In genomic region chr14:34937442-34937841, GRCh38 we compare ENCODE assay signal across 17 cellular contexts. TPM values are rescaled to one million over a fixed set of nuclear protein-coding genes. Genes with fewer than 3 reads are reported as not detected.
A peak's percentile ranks its signal among the peaks of the same experiment; 100 is the strongest.
DNase-seq lines count a peak whose midpoint lies in the region; ATAC-seq and TF ChIP-seq lines count a peak whose summit lies in the region.
"Had no signal": no experiment of that assay in that cellular context is flagged by ENCODE, and none has a peak within 500 bp of the region (broad histone marks: within the 10 kb centered on the region; RNA-seq: fewer than 3 reads in every experiment).

No MANE protein-coding gene starts in this region.

- peak overlapping the region; percentile 14 for H3K27ac Mint-ChIP-seq in activated naive CD8-positive, alpha-beta T cell
- no peak overlapping the region for H3K27ac Mint-ChIP-seq in activated naive CD8-positive, alpha-beta T cell treated with anti-CD3 and anti-CD28 coated beads, Interleukin-2, amount 50 U/mL, for 24 hours
- H3K27ac Mint-ChIP-seq: H9 had no signal

- H3K36me3 Mint-ChIP-seq in activated naive CD8-positive, alpha-beta T cell: peaks cover 12% of the 10 kb centered on the region
- peaks cover 14% of the 10 kb centered on the region for H3K36me3 Mint-ChIP-seq in activated naive CD8-positive, alpha-beta T cell treated with anti-CD3 and anti-CD28 coated beads, Interleukin-2, amount 50 U/mL, for 24 hours (ENCODE audit: low read depth)

- no peak overlapping the region for H3K9ac ChIP-seq in SK-N-SH

- H3K4me1 ChIP-seq in hepatocyte (ENCODE audit: insufficient read depth) (no peaks in the 10 kb centered on the region), tibial nerve (no peaks in the 10 kb centered on the region), SK-N-SH (ENCODE audit: control insufficient read depth in 1 of 2, insufficient read depth in 2 of 2, low read depth in 1 of 2, low read length in 1 of 2) (no peaks in the 10 kb centered on the region)
- H3K4me1 ChIP-seq: BE2C had no signal

- no peaks in the 10 kb centered on the region for H3K79me2 ChIP-seq in hepatocyte
- H3K79me2 ChIP-seq in SK-N-SH (ENCODE audit: insufficient read depth): no peaks in the 10 kb centered on the region

- H3K9me2 ChIP-seq in hepatocyte (replicated peaks; ENCODE audit: insufficient read depth) (no peaks in the 10 kb centered on the region), SK-N-SH (no peaks in the 10 kb centered on the region)

- no peak for TF ChIP-seq RAD21 in SK-N-SH (IDR thresholded peaks at IDR 0.05; ENCODE audit: low read length)

- no peak for TF ChIP-seq POLR2A in tibial nerve (IDR thresholded peaks at IDR 0.05)

- H3K27me3 ChIP-seq in hepatocyte (no peaks in the 10 kb centered on the region), tibial nerve (no peaks in the 10 kb centered on the region), SK-N-SH (ENCODE audit: insufficient read depth) (no peaks in the 10 kb centered on the region)
- H3K27me3 ChIP-seq: BE2C had no signal

- no peak overlapping the region for H3K4me3 Mint-ChIP-seq in activated naive CD8-positive, alpha-beta T cell
- H3K4me3 Mint-ChIP-seq in activated naive CD8-positive, alpha-beta T cell treated with anti-CD3 and anti-CD28 coated beads, Interleukin-2, amount 50 U/mL, for 24 hours: no peak overlapping the region
- H3K4me3 Mint-ChIP-seq: H9, IgD-negative memory B cell had no signal

- ATAC-seq in activated naive CD8-positive, alpha-beta T cell treated with anti-CD3 and anti-CD28 coated beads, Interleukin-2, amount 50 U/mL, for 24 hours: no peak
- peak; percentile 65 for ATAC-seq in GM18868 (IDR thresholded peaks at IDR 0.05; ENCODE audit: unreplicated experiment)

- peaks cover 19% of the 10 kb centered on the region for H3K4me1 Mint-ChIP-seq in activated naive CD8-positive, alpha-beta T cell (ENCODE audit: low read depth)
- H3K4me1 Mint-ChIP-seq in activated naive CD8-positive, alpha-beta T cell treated with anti-CD3 and anti-CD28 coated beads, Interleukin-2, amount 50 U/mL, for 24 hours: peaks cover 22% of the 10 kb centered on the region
- H3K4me1 Mint-ChIP-seq: H9 had no signal

- H3F3A ChIP-seq in SK-N-SH (replicated peaks; ENCODE audit: insufficient read depth): no peaks in the 10 kb centered on the region

- TF ChIP-seq CTCF in hepatocyte (IDR thresholded peaks at IDR 0.05; ENCODE audit: poor library complexity) (no peak), tibial nerve (IDR thresholded peaks at IDR 0.05) (no peak), SK-N-SH (IDR thresholded peaks at IDR 0.05) (no peak)

- 74% methylated on average over 6 of the region's 6 CpGs for WGBS in hepatocyte (ENCODE audit: low lambda C conversion rate, missing lambda C conversion rate)
- WGBS in tibial nerve, 2 donors: 71 to 86% methylated on average over 6 of the region's 6 CpGs
- 90% methylated on average over 6 of the region's 6 CpGs for WGBS in SK-N-SH (ENCODE audit: low lambda C conversion rate)

- no peak overlapping the region for H3K27ac ChIP-seq in hepatocyte
- H3K27ac ChIP-seq in tibial nerve: no peak overlapping the region
- H3K27ac ChIP-seq in SK-N-SH (ENCODE audit: low read depth in 2 of 2, low read length in 1 of 2): no peak overlapping the region

- H3K9me3 ChIP-seq in hepatocyte (ENCODE audit: low read depth): no peaks in the 10 kb centered on the region
- no peaks in the 10 kb centered on the region for H3K9me3 ChIP-seq in tibial nerve
- no peaks in the 10 kb centered on the region for H3K9me3 ChIP-seq in SK-N-SH
- H3K9me3 ChIP-seq: BE2C had no signal

- peaks cover 3% of the 10 kb centered on the region for H3K9me3 Mint-ChIP-seq in activated naive CD8-positive, alpha-beta T cell (ENCODE audit: low read depth)
- no peaks in the 10 kb centered on the region for H3K9me3 Mint-ChIP-seq in activated naive CD8-positive, alpha-beta T cell treated with anti-CD3 and anti-CD28 coated beads, Interleukin-2, amount 50 U/mL, for 24 hours

- DNase-seq in activated naive CD8-positive, alpha-beta T cell treated with anti-CD3 and anti-CD28 coated beads, Interleukin-2, amount 50 U/mL, for 24 hours: no peak
- DNase-seq in hepatocyte (ENCODE audit: low spot score) (peak; percentile 6), tibial nerve (ENCODE audit: low spot score in 2 of 2) (no peak), SK-N-SH (no peak), SHP77 treated with DMSO at 0.1 percent for 48 hours (lab: John Stamatoyannopoulos, UW) (no peak)
- DNase-seq: BE2C, DMS153, EL, H9, MV-4-11, NCI-H1417 treated with DMSO at 0.1 percent for 48 hours, NCI-H2029 treated with DMSO at 0.1 percent for 48 hours, NCI-H524, SIG-M5 had no signal

- H4K20me1 ChIP-seq in hepatocyte (ENCODE audit: insufficient read depth, poor library complexity, severe bottlenecking) (no peaks in the 10 kb centered on the region), SK-N-SH (ENCODE audit: insufficient read depth) (no peaks in the 10 kb centered on the region)

- TF ChIP-seq EP300 in tibial nerve (IDR thresholded peaks at IDR 0.05) (no peak), SK-N-SH (IDR thresholded peaks at IDR 0.05; ENCODE audit: borderline replicate concordance in 1 of 2, low read depth in 1 of 2, low read length in 1 of 2) (no peak)

- H3K4me3 ChIP-seq in hepatocyte (no peak overlapping the region), tibial nerve (no peak overlapping the region), SK-N-SH (ENCODE audit: low read depth in 2 of 2, low read length in 1 of 2) (no peak overlapping the region)

- H3K36me3 ChIP-seq in hepatocyte (replicated peaks; ENCODE audit: insufficient read depth, low read depth): no peaks in the 10 kb centered on the region
- peaks cover 0 to 19% (median 0%) of the 10 kb centered on the region in 3 donors for H3K36me3 ChIP-seq in tibial nerve
- no peaks in the 10 kb centered on the region for H3K36me3 ChIP-seq in SK-N-SH (replicated peaks in 1 of 2; ENCODE audit: control insufficient read depth in 1 of 2, insufficient read depth in 2 of 2, low read length in 1 of 2)
- H3K36me3 ChIP-seq: BE2C had no signal

- CTCF ChIA-PET in SK-N-SH (lab: Yijun Ruan, JAX): no interaction called here

- H2AFZ ChIP-seq in hepatocyte (no peak overlapping the region), SK-N-SH (ENCODE audit: low read depth) (no peak overlapping the region)

- H3K4me2 ChIP-seq in hepatocyte (no peak overlapping the region), SK-N-SH (no peak overlapping the region)

- POLR2A ChIA-PET in SK-N-SH (lab: Yijun Ruan, JAX): no interaction called here

- H3K27me3 Mint-ChIP-seq in activated naive CD8-positive, alpha-beta T cell: no peaks in the 10 kb centered on the region
- no peaks in the 10 kb centered on the region for H3K27me3 Mint-ChIP-seq in activated naive CD8-positive, alpha-beta T cell treated with anti-CD3 and anti-CD28 coated beads, Interleukin-2, amount 50 U/mL, for 24 hours
- H3K27me3 Mint-ChIP-seq: IgD-negative memory B cell had no signal

TF ChIP-seq in SK-N-SH, 30 proteins besides CTCF, POLR2A, EP300 and RAD21:
- TF ChIP-seq USF2 (IDR thresholded peaks at IDR 0.05; ENCODE audit: borderline replicate concordance, low read depth, low read length) (no peak), JUND (IDR thresholded peaks at IDR 0.05) (no peak), SMC3 (IDR thresholded peaks at IDR 0.05; ENCODE audit: low read depth, low read length) (no peak), RFX5 (IDR thresholded peaks at IDR 0.05; ENCODE audit: low read length) (no peak), GATA2 (CRISPR knock-in tag; IDR thresholded peaks at IDR 0.05) (no peak), NRF1 (IDR thresholded peaks at IDR 0.05; ENCODE audit: low read depth, low read length) (no peak), NFIC (IDR thresholded peaks at IDR 0.05; ENCODE audit: borderline replicate concordance) (no peak)
TF ChIP-seq in SK-N-SH: peak in this region for 0.

RNA-seq across cellular contexts. Expression of gene SRP54, which starts 45.4 kb away (rescaled TPM):
- total RNA-seq in hepatocyte (85.1 and 96.2 TPM in 2 replicates), tibial nerve (10 to 100 TPM; 49.0 to 67.7 (median 52.3) TPM)
- polyA plus RNA-seq in hepatocyte (63.1 and 77.1 TPM in 2 replicates), SK-N-SH (2012; rRNA removed) (31.6 and 39.5 TPM in 2 replicates)
- 38.2 and 50.5 TPM in 2 replicates for polyA plus RNA-seq in SK-N-SH (2012; cell fraction: cytosol; rRNA removed)
- 38.8 and 56.5 TPM in 2 replicates for polyA plus RNA-seq in SK-N-SH (2012; cell fraction: nucleus; rRNA removed)
